12 cellular contexts compared by ENCODE assay signal in genomic region chr6:136225496-136225895, GRCh38. TPM values are rescaled to one million over a fixed set of nuclear protein-coding genes. Genes with fewer than 3 reads are reported as not detected.
DNase-seq lines count a peak whose midpoint lies in the region; ATAC-seq, FAIRE-seq and TF ChIP-seq lines count a peak whose summit lies in the region.
"Had no signal": no experiment of that assay in that cellular context is flagged by ENCODE, and none has a peak within 500 bp of the region (broad histone marks: within the 10 kb centered on the region; RNA-seq: fewer than 3 reads in every experiment).

No MANE protein-coding gene starts in this region.

- in situ Hi-C loops in transverse colon (cut with MboI; ENCODE audit: low pct_ligation_motif_present in 1 of 4, low pct_unique_long_range_greater_than_20kb in 1 of 4, low sequenced_read_pairs in 3 of 4) = loop anchor here in 2 of 4 donors (10.0 kb wide), 1 partner anchor 691 kb away; no protein-coding TSS in a partner anchor

- 40% methylated on average over 5 of the region's 5 CpGs for WGBS in A549 (ENCODE audit: missing lambda C conversion rate)
- 61 to 90% methylated on average over 2 to 5 of the region's 5 CpGs for WGBS in transverse colon (ENCODE audit: low coverage in 1 of 2), 2 donors

- H3K27me3 ChIP-seq in transverse colon = no peaks in the 10 kb centered on the region
- H3K27me3 ChIP-seq: gastrocnemius medialis, left lung, upper lobe of left lung had no signal

- TF ChIP-seq EP300 in A549 (IDR thresholded peaks at IDR 0.05) (no peak), transverse colon (IDR thresholded peaks at IDR 0.05; ENCODE audit: low read depth) (no peak)

- TF ChIP-seq RAD21 in A549 (conservative IDR thresholded peaks at IDR 0.05 in 1 of 2, IDR thresholded peaks at IDR 0.05 in 1 of 2) = no peak

- no peak for TF ChIP-seq CTCF in A549 (IDR thresholded peaks at IDR 0.05)
- no peak for TF ChIP-seq CTCF in transverse colon (IDR thresholded peaks at IDR 0.05)

- no peaks in the 10 kb centered on the region for H3K36me3 ChIP-seq in transverse colon
- H3K36me3 ChIP-seq: gastrocnemius medialis, left lung, upper lobe of left lung had no signal

- DNase-seq in A549 (ENCODE audit: low read depth in 1 of 2, low spot score in 1 of 2) (peak in 1 of 2 experiments; percentile 55), ELR (ENCODE audit: low read depth) (peak; percentile 70), kidney tubule cell (ENCODE audit: low spot score) (peak; percentile 59), GM12892 (ENCODE audit: insufficient read length) (no peak), transverse colon (no peak), NCI-H1694 treated with DMSO at 0.1 percent for 48 hours (lab: John Stamatoyannopoulos, UW) (no peak)
- peak; percentile 16 to 28 for DNase-seq in activated CD4-positive, alpha-beta T cell treated with anti-CD3 and anti-CD28 coated beads, Interleukin-2, amount 50 U/mL, for 48 hours

- TF ChIP-seq POLR2A in A549 (IDR thresholded peaks at IDR 0.05; ENCODE audit: low read length) (no peak), GM12892 (IDR thresholded peaks at IDR 0.05; ENCODE audit: low read depth, low read length) (no peak), transverse colon (IDR thresholded peaks at IDR 0.05) (no peak)

- FAIRE-seq in A549 (lab: Jason Lieb, UNC) (no peak), GM12892 (lab: Jason Lieb, UNC) (no peak)

- H3K27ac ChIP-seq in A549 = peak overlapping the region; percentile 87 to 93
- H3K27ac ChIP-seq in transverse colon = no peak overlapping the region
- H3K27ac ChIP-seq: left lung, upper lobe of left lung had no signal

- H3K4me2 ChIP-seq in A549 = peak overlapping the region; percentile 64

- H3K4me3 ChIP-seq in A549 (no peak overlapping the region), transverse colon (no peak overlapping the region)

- H3K4me1 ChIP-seq in A549 (peaks cover 16% of the 10 kb centered on the region), transverse colon (peaks cover 4 to 20% (median 9%) of the 10 kb centered on the region in 4 donors)
- H3K4me1 ChIP-seq: gastrocnemius medialis had no signal

- CTCF ChIA-PET in A549 (lab: Yijun Ruan, JAX) = interaction anchor here (0.6 to 3.5 kb wide), 67 partner anchors 8 to 965 kb away, joined by 3 to 50 read pairs (median 5); partner anchors contain the start of gene AHI1

- intact Hi-C loops in transverse colon (cut with DNase I; ENCODE audit: low total_unique reads) = loop anchor here (10.0 kb wide), 2 partner anchors 691 to 721 kb away; no protein-coding TSS in a partner anchor

- POLR2A ChIA-PET in A549 (lab: Yijun Ruan, JAX) = interaction anchor here (1.1 kb wide), 1 partner anchor 210 kb away, joined by 3 read pairs; no protein-coding TSS in a partner anchor

- H3K9me3 ChIP-seq in A549 (peaks cover 5% of the 10 kb centered on the region; the same call in 2 of the 3 replicates), transverse colon (no peaks in the 10 kb centered on the region)
- H3K9me3 ChIP-seq: Caco-2, gastrocnemius medialis, left lung, upper lobe of left lung had no signal

- ATAC-seq in A549 (0 out of 6 replicates have a peak, but pooled peaks have one; percentile 29 to 54), HG03521 (IDR thresholded peaks at IDR 0.05; ENCODE audit: unreplicated experiment) (no peak)

TF ChIP-seq in A549, 52 proteins besides CTCF, POLR2A, EP300 and RAD21:
- TF ChIP-seq CEBPB (IDR thresholded peaks at IDR 0.05) (no peak), NFE2L2 (conservative IDR thresholded peaks at IDR 0.05; ENCODE audit: low read length) (no peak), JUN (IDR thresholded peaks at IDR 0.05) (no peak), ZNF302 (CRISPR knock-in tag; IDR thresholded peaks at IDR 0.05) (no peak), RCOR1 (IDR thresholded peaks at IDR 0.05; ENCODE audit: low read depth, low read length) (no peak), HOXB5 (CRISPR knock-in tag; IDR thresholded peaks at IDR 0.05) (no peak), ZSCAN20 (CRISPR knock-in tag; IDR thresholded peaks at IDR 0.05) (no peak), EHMT2 (IDR thresholded peaks at IDR 0.05; ENCODE audit: low read depth) (no peak), RNF2 (IDR thresholded peaks at IDR 0.05; ENCODE audit: borderline replicate concordance, low read depth) (no peak), MAX (IDR thresholded peaks at IDR 0.05) (no peak), CHD2 (IDR thresholded peaks at IDR 0.05; ENCODE audit: low read length, partially characterized antibody) (no peak)
- TF ChIP-seq, protein P1, sequence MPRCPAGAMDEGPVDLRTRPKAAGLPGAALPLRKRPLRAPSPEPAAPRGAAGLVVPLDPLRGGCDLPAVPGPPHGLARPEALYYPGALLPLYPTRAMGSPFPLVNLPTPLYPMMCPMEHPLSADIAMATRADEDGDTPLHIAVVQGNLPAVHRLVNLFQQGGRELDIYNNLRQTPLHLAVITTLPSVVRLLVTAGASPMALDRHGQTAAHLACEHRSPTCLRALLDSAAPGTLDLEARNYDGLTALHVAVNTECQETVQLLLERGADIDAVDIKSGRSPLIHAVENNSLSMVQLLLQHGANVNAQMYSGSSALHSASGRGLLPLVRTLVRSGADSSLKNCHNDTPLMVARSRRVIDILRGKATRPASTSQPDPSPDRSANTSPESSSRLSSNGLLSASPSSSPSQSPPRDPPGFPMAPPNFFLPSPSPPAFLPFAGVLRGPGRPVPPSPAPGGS (IDR thresholded peaks at IDR 0.05) = no peak
- TF ChIP-seq, protein P2, sequence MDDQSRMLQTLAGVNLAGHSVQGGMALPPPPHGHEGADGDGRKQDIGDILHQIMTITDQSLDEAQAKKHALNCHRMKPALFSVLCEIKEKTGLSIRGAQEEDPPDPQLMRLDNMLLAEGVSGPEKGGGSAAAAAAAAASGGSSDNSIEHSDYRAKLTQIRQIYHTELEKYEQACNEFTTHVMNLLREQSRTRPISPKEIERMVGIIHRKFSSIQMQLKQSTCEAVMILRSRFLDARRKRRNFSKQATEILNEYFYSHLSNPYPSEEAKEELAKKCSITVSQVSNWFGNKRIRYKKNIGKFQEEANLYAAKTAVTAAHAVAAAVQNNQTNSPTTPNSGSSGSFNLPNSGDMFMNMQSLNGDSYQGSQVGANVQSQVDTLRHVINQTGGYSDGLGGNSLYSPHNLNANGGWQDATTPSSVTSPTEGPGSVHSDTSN (IDR thresholded peaks at IDR 0.05) = no peak
- TF ChIP-seq, protein P3, sequence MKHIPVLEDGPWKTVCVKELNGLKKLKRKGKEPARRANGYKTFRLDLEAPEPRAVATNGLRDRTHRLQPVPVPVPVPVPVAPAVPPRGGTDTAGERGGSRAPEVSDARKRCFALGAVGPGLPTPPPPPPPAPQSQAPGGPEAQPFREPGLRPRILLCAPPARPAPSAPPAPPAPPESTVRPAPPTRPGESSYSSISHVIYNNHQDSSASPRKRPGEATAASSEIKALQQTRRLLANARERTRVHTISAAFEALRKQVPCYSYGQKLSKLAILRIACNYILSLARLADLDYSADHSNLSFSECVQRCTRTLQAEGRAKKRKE (CRISPR knock-in tag; IDR thresholded peaks at IDR 0.05; ENCODE audit: low read depth) = no peak

RNA-seq across cellular contexts. Expression of gene MTFR2, which starts 24.6 kb away (rescaled TPM):
- polyA plus RNA-seq in A549 (2011; rRNA removed) (17.4 and 20.1 TPM in 2 replicates), A549 (2017; fragmentation: RNase III; extraction: RNeasy Plus Mini Kit Qiagen cat#74134 plus additional on column Dnase treatment) (11.3 to 11.8 TPM (median 11.6 TPM) in 3 replicates)
- 17.4 and 17.6 TPM in 2 replicates for polyA plus RNA-seq in A549 (2012; cell fraction: cytosol; rRNA removed)
- 15.4 and 21.6 TPM in 2 replicates for polyA plus RNA-seq in A549 (2012; cell fraction: nucleus; rRNA removed)
- 13.5 and 16.9 TPM in 2 replicates for polyA minus RNA-seq in A549 (2011; rRNA and poly(A)+ RNA removed)
- polyA plus RNA-seq in GM12892 (2012; ENCODE audit: missing spikeins) = 13.7 TPM
- total RNA-seq in transverse colon = 1 to 10 TPM in 2 of 4 donors, under 1 TPM in 1, not detected in 1; 0.68 to 5.8 (median 1.4) TPM

Comparison
In these comparisons a context has a peak if more than half of its experiments do, and no peak if none do; other contexts are left out.
1. DNase-seq: peak in ELR (single experiment), activated CD4-positive, alpha-beta T cell treated with anti-CD3 and anti-CD28 coated beads, Interleukin-2, amount 50 U/mL, for 48 hours (2 of 2) and kidney tubule cell (single experiment); none in GM12892 (single experiment), transverse colon (single experiment) and NCI-H1694 treated with DMSO at 0.1 percent for 48 hours (single experiment).
2. H3K27ac ChIP-seq: peak in A549 (2 of 2); none in transverse colon (0 of 4).